In genomic region chr10:78348416-78349164, GRCh38 we compare ENCODE assay signal across 1 cellular context.
TF ChIP-seq lines count a peak whose summit lies in the region.

No MANE protein-coding gene starts in this region.

TF ChIP-seq in HepG2, 621 proteins besides CTCF, POLR2A, EP300 and RAD21 (continued from another document):
- TF ChIP-seq ZNF280B (CRISPR knock-in tag; IDR thresholded peaks at IDR 0.05; ENCODE audit: borderline replicate concordance): no peak
- TF ChIP-seq ZNF552 (CRISPR knock-in tag; IDR thresholded peaks at IDR 0.05; ENCODE audit: borderline replicate concordance): no peak
